ENCODE assay signal across 15 cellular contexts in genomic region chr10:22613011-22613410, GRCh38.
DNase-seq lines count a peak whose midpoint lies in the region; ATAC-seq lines count a peak whose summit lies in the region.
"Had no signal": no experiment of that assay in that cellular context is flagged by ENCODE, and none has a peak within 500 bp of the region (broad histone marks: within the 10 kb centered on the region; RNA-seq: fewer than 3 reads in every experiment).

No MANE protein-coding gene starts in this region.

- ATAC-seq in activated CD8-positive, alpha-beta memory T cell treated with anti-CD3 and anti-CD28 coated beads, Interleukin-2, amount 10 ng/mL, durations not matched to agents 7 days and 5 days = no peak
- no peak for ATAC-seq in stimulated activated naive B cell treated with anti-CD40 and anti-IgM and Interleukin-4, amounts not matched to agents 10 μg/mL and 1 μg/mL and 100 μg/mL, for 72 hours (replicated peaks)
- ATAC-seq: left lobe of liver had no signal

- H3K27ac ChIP-seq in effector memory CD4-positive, alpha-beta T cell (ENCODE audit: insufficient read depth, low read length, poor library complexity, severe bottlenecking) = peak overlapping the region; percentile 82
- H3K27ac ChIP-seq: epithelial cell of prostate had no signal

- H3K27me3 ChIP-seq in effector memory CD4-positive, alpha-beta T cell (replicated peaks; ENCODE audit: control insufficient read depth, insufficient read depth, low read length, poor library complexity, severe bottlenecking) = no peaks in the 10 kb centered on the region

- peaks cover 12% of the 10 kb centered on the region for H3K36me3 ChIP-seq in effector memory CD4-positive, alpha-beta T cell (ENCODE audit: control insufficient read depth, insufficient read depth, low read length)

- H3K4me1 Mint-ChIP-seq in activated CD8-positive, alpha-beta memory T cell treated with anti-CD3 and anti-CD28 coated beads, Interleukin-2, amount 10 ng/mL, durations not matched to agents 7 days and 5 days = peaks cover 94% of the 10 kb centered on the region
- peaks cover 94% of the 10 kb centered on the region for H3K4me1 Mint-ChIP-seq in activated CD4-positive, alpha-beta memory T cell treated with anti-CD3 and anti-CD28 coated beads, Interleukin-2, amount 10 ng/mL, durations not matched to agents 7 days and 5 days
- H3K4me1 Mint-ChIP-seq in stimulated activated naive B cell treated with anti-CD40 and anti-IgM and Interleukin-4, amounts not matched to agents 10 μg/mL and 1 μg/mL and 100 μg/mL, for 72 hours = peaks cover 60 to 79% of the 10 kb centered on the region in 2 donors

- no peak for DNase-seq in activated CD8-positive, alpha-beta memory T cell treated with anti-CD3 and anti-CD28 coated beads, Interleukin-2, amount 10 ng/mL, durations not matched to agents 7 days and 5 days
- no peak for DNase-seq in activated CD8-positive, alpha-beta memory T cell treated with anti-CD3 and anti-CD28 coated beads for 24 hours
- no peak for DNase-seq in activated CD4-positive, alpha-beta memory T cell treated with anti-CD3 and anti-CD28 coated beads, Interleukin-2, amount 10 ng/mL, durations not matched to agents 7 days and 5 days
- DNase-seq in effector memory CD4-positive, alpha-beta T cell = no peak
- DNase-seq in stimulated activated naive B cell treated with anti-CD40 and anti-IgM and Interleukin-4, amounts not matched to agents 10 μg/mL and 1 μg/mL and 100 μg/mL, for 72 hours = no peak
- DNase-seq in SKM-1 treated with dmso at 0.1 percent for 144 hours (lab: John Stamatoyannopoulos, UW; ENCODE audit: unreplicated experiment) (no peak), islet precursor cell (no peak), pons (ENCODE audit: low spot score) (no peak)
- DNase-seq: activated CD8-positive, alpha-beta memory T cell treated with anti-CD3 and anti-CD28 coated beads, Interleukin-2, amount 50 U/mL, for 4 hours; amygdala; MV-4-11; NCI-H2081; NCI-H526 treated with DMSO at 0.1 percent for 48 hours had no signal

- H3K4me3 ChIP-seq in effector memory CD4-positive, alpha-beta T cell (ENCODE audit: insufficient read depth, low read depth, low read length, poor library complexity, severe bottlenecking) = peak overlapping the region; percentile 34

- no peaks in the 10 kb centered on the region for H3K27me3 Mint-ChIP-seq in activated CD8-positive, alpha-beta memory T cell treated with anti-CD3 and anti-CD28 coated beads, Interleukin-2, amount 10 ng/mL, durations not matched to agents 7 days and 5 days
- no peaks in the 10 kb centered on the region for H3K27me3 Mint-ChIP-seq in activated CD4-positive, alpha-beta memory T cell treated with anti-CD3 and anti-CD28 coated beads, Interleukin-2, amount 10 ng/mL, durations not matched to agents 7 days and 5 days
- H3K27me3 Mint-ChIP-seq in stimulated activated naive B cell treated with anti-CD40 and anti-IgM and Interleukin-4, amounts not matched to agents 10 μg/mL and 1 μg/mL and 100 μg/mL, for 72 hours = no peaks in the 10 kb centered on the region

- CTCF ChIA-PET in activated CD8-positive, alpha-beta memory T cell treated with anti-CD3 and anti-CD28 coated beads, Interleukin-2, amount 10 ng/mL, durations not matched to agents 7 days and 5 days (lab: Charles Lee) = interaction anchor here (1.0 to 3.2 kb wide), 6 partner anchors 11 to 71 kb away, joined by 4 to 9 read pairs (median 5); no protein-coding TSS in a partner anchor
- CTCF ChIA-PET in activated CD4-positive, alpha-beta memory T cell treated with anti-CD3 and anti-CD28 coated beads, Interleukin-2, amount 10 ng/mL, durations not matched to agents 7 days and 5 days (lab: Charles Lee) = interaction anchor here (5.6 kb wide), 1 partner anchor 17 kb away, joined by 28 read pairs; no protein-coding TSS in a partner anchor

- no peaks in the 10 kb centered on the region for H3K9me3 Mint-ChIP-seq in activated CD8-positive, alpha-beta memory T cell treated with anti-CD3 and anti-CD28 coated beads, Interleukin-2, amount 10 ng/mL, durations not matched to agents 7 days and 5 days (ENCODE audit: low read depth)
- peaks cover 2% of the 10 kb centered on the region for H3K9me3 Mint-ChIP-seq in activated CD4-positive, alpha-beta memory T cell treated with anti-CD3 and anti-CD28 coated beads, Interleukin-2, amount 10 ng/mL, durations not matched to agents 7 days and 5 days
- H3K9me3 Mint-ChIP-seq in stimulated activated naive B cell treated with anti-CD40 and anti-IgM and Interleukin-4, amounts not matched to agents 10 μg/mL and 1 μg/mL and 100 μg/mL, for 72 hours = peaks cover 7 to 13% of the 10 kb centered on the region in 2 donors

- peaks cover 20% of the 10 kb centered on the region for H3K36me3 Mint-ChIP-seq in activated CD8-positive, alpha-beta memory T cell treated with anti-CD3 and anti-CD28 coated beads, Interleukin-2, amount 10 ng/mL, durations not matched to agents 7 days and 5 days
- peaks cover 37% of the 10 kb centered on the region for H3K36me3 Mint-ChIP-seq in activated CD4-positive, alpha-beta memory T cell treated with anti-CD3 and anti-CD28 coated beads, Interleukin-2, amount 10 ng/mL, durations not matched to agents 7 days and 5 days (ENCODE audit: low read depth)
- peaks cover 29 to 49% of the 10 kb centered on the region in 2 donors for H3K36me3 Mint-ChIP-seq in stimulated activated naive B cell treated with anti-CD40 and anti-IgM and Interleukin-4, amounts not matched to agents 10 μg/mL and 1 μg/mL and 100 μg/mL, for 72 hours

- no peak overlapping the region for H3K4me3 Mint-ChIP-seq in activated CD8-positive, alpha-beta memory T cell treated with anti-CD3 and anti-CD28 coated beads, Interleukin-2, amount 10 ng/mL, durations not matched to agents 7 days and 5 days
- H3K4me3 Mint-ChIP-seq in activated CD4-positive, alpha-beta memory T cell treated with anti-CD3 and anti-CD28 coated beads, Interleukin-2, amount 10 ng/mL, durations not matched to agents 7 days and 5 days = no peak overlapping the region
- no peak overlapping the region for H3K4me3 Mint-ChIP-seq in stimulated activated naive B cell treated with anti-CD40 and anti-IgM and Interleukin-4, amounts not matched to agents 10 μg/mL and 1 μg/mL and 100 μg/mL, for 72 hours

- POLR2A ChIA-PET in activated CD4-positive, alpha-beta memory T cell treated with anti-CD3 and anti-CD28 coated beads, Interleukin-2, amount 10 ng/mL, durations not matched to agents 7 days and 5 days (lab: Charles Lee) = interaction anchor here (0.6 to 12.8 kb wide), 8 partner anchors 12 to 297 kb away, joined by 3 to 198 read pairs (median 10); partner anchors contain the start of gene COMMD3

- H3K4me1 ChIP-seq in effector memory CD4-positive, alpha-beta T cell (ENCODE audit: control insufficient read depth, insufficient read depth, low read length, poor library complexity, severe bottlenecking) = peaks cover 81% of the 10 kb centered on the region

- H3K27ac Mint-ChIP-seq in activated CD8-positive, alpha-beta memory T cell treated with anti-CD3 and anti-CD28 coated beads, Interleukin-2, amount 10 ng/mL, durations not matched to agents 7 days and 5 days = peak overlapping the region; percentile 88
- peak overlapping the region; percentile 88 for H3K27ac Mint-ChIP-seq in activated CD4-positive, alpha-beta memory T cell treated with anti-CD3 and anti-CD28 coated beads, Interleukin-2, amount 10 ng/mL, durations not matched to agents 7 days and 5 days
- peak overlapping the region; percentile 78 for H3K27ac Mint-ChIP-seq in stimulated activated naive B cell treated with anti-CD40 and anti-IgM and Interleukin-4, amounts not matched to agents 10 μg/mL and 1 μg/mL and 100 μg/mL, for 72 hours

- H3K9me3 ChIP-seq in effector memory CD4-positive, alpha-beta T cell (ENCODE audit: control insufficient read depth, low read length) = no peaks in the 10 kb centered on the region
